Comparison of ENCODE assay signal across 17 cellular contexts in the genomic region with DNA sequence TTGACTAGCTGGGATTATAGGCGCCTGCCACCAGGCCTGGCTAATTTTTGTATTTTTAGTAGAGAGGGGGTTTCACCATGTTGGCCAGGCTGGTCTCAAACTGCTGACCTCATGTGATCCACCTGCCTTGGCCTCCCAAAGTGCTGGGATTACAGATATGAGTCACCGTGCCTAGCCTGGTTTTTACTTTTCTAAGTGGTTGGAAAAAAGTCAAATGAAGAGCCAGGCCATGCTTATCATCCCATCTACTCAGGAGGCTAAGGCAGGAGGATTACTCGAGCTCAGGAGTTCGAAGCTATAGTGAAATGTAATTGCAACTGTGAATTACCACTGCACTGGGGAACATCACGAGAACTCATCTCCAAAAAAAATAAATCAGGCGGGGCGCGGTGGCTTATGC. TPM values are rescaled to one million over a fixed set of nuclear protein-coding genes. Genes with fewer than 3 reads are reported as not detected.
"Had no signal": no experiment of that assay in that cellular context is flagged by ENCODE, and none has a peak within 500 bp of the region (broad histone marks: within the 10 kb centered on the region; RNA-seq: fewer than 3 reads in every experiment).

No MANE protein-coding gene starts in this region.

RNA-seq across cellular contexts. Expression of gene NXNL1, which starts 57.9 kb away (rescaled TPM):
- total RNA-seq: activated naive CD4-positive, alpha-beta T cell treated with anti-CD3 and anti-CD28 coated beads for 36 hours; activated naive CD4-positive, alpha-beta T cell treated with anti-CD3 and anti-CD28 coated beads, Interleukin-2, amount 50 U/mL, for 72 hours; activated naive CD8-positive, alpha-beta T cell treated with anti-CD3 and anti-CD28 coated beads for 36 hours; activated naive CD8-positive, alpha-beta T cell treated with anti-CD3 and anti-CD28 coated beads, Interleukin-2, amount 10 ng/mL, durations not matched to agents 7 days and 5 days; activated T-cell treated with anti-CD3 and anti-CD28 coated beads, Interleukin-2, amount 50 U/mL, for 4 hours; activated T-cell treated with anti-CD3 and anti-CD28 coated beads, Interleukin-2, amount 50 U/mL, for 72 hours; activated T-helper 1 cell treated with anti-CD3 and anti-CD28 coated beads, Interleukin-12 subunit alpha, Interleukin-12 subunit beta, Interleukin-2, Interleukin-4 antibody, amounts not matched to agents 30 ng/mL and 10 ng/mL and 1 ng/mL, durations not matched to agents 14 hours and 24 hours and 36 hours; activated T-helper 17 cell treated with anti-CD3 and anti-CD28 coated beads, Interleukin-2, amount 50 U/mL, for 72 hours; activated T-helper 2 cell treated with anti-CD3 and anti-CD28 coated beads, Interferon-gamma antibody, Interleukin-2, Interleukin-4, amounts not matched to agents 10 μg/mL and 5 μg/mL and 100 μg/mL, durations not matched to agents 14 hours and 24 hours and 36 hours; aorta; ascending aorta; astrocyte; body of pancreas; bronchial epithelial cell; cardiac muscle cell; cerebellum; chondrocyte had no signal
- polyA plus RNA-seq: aorta had no signal
